In genomic region chr15:72342385-72342784, GRCh38 we compare ENCODE assay signal across 8 cellular contexts. TPM values are rescaled to one million over a fixed set of nuclear protein-coding genes. Genes with fewer than 3 reads are reported as not detected.
DNase-seq lines count a peak whose midpoint lies in the region; ATAC-seq, FAIRE-seq and TF ChIP-seq lines count a peak whose summit lies in the region.

No MANE protein-coding gene starts in this region.

- CTCF ChIA-PET in Caco-2 (lab: Charles Lee), result no interaction called here

- no peak overlapping the region for H3K27ac Mint-ChIP-seq in Caco-2 (ENCODE audit: unreplicated experiment)
- H3K27ac Mint-ChIP-seq in stimulated activated naive B cell treated with anti-CD40 and anti-IgM and Interleukin-4, amounts not matched to agents 10 μg/mL and 1 μg/mL and 100 μg/mL, for 72 hours, result no peak overlapping the region

- no peak overlapping the region for H3K4me3 ChIP-seq in Caco-2 (ENCODE audit: low read depth, low read length)
- no peak overlapping the region for H3K4me3 ChIP-seq in hepatocyte

- H3K36me3 ChIP-seq in Caco-2 (ENCODE audit: control insufficient read depth, insufficient read depth, low read length) (no peaks in the 10 kb centered on the region; the same call in none of the 2 replicates), hepatocyte (replicated peaks; ENCODE audit: insufficient read depth, low read depth) (no peaks in the 10 kb centered on the region)

- H3K4me1 ChIP-seq in Caco-2, result no peaks in the 10 kb centered on the region
- no peaks in the 10 kb centered on the region for H3K4me1 ChIP-seq in hepatocyte (ENCODE audit: insufficient read depth)

- H3K9me3 ChIP-seq in Caco-2 (no peaks in the 10 kb centered on the region), hepatocyte (ENCODE audit: low read depth) (no peaks in the 10 kb centered on the region)

- whole genome bisulfite sequencing in hepatocyte (ENCODE audit: low lambda C conversion rate, missing lambda C conversion rate), result 71% methylated on average over 11 of the region's 11 CpGs

- H3K27me3 ChIP-seq in Caco-2 (replicated peaks; ENCODE audit: control insufficient read depth, insufficient read depth, low read length) (no peaks in the 10 kb centered on the region), hepatocyte (no peaks in the 10 kb centered on the region)

- no peaks in the 10 kb centered on the region for H4K20me1 ChIP-seq in hepatocyte (ENCODE audit: insufficient read depth, poor library complexity, severe bottlenecking)

- peaks cover 19% of the 10 kb centered on the region for H3K36me3 Mint-ChIP-seq in Caco-2 (ENCODE audit: insufficient read depth, unreplicated experiment)
- peaks cover 39 to 66% of the 10 kb centered on the region in 2 donors for H3K36me3 Mint-ChIP-seq in stimulated activated naive B cell treated with anti-CD40 and anti-IgM and Interleukin-4, amounts not matched to agents 10 μg/mL and 1 μg/mL and 100 μg/mL, for 72 hours

- no peaks in the 10 kb centered on the region for H3K9me2 ChIP-seq in hepatocyte (replicated peaks; ENCODE audit: insufficient read depth)

- H3K27me3 Mint-ChIP-seq in Caco-2 (ENCODE audit: insufficient read depth, unreplicated experiment), result no peaks in the 10 kb centered on the region
- H3K27me3 Mint-ChIP-seq in stimulated activated naive B cell treated with anti-CD40 and anti-IgM and Interleukin-4, amounts not matched to agents 10 μg/mL and 1 μg/mL and 100 μg/mL, for 72 hours, result no peaks in the 10 kb centered on the region

- no peaks in the 10 kb centered on the region for H3K9me3 Mint-ChIP-seq in Caco-2 (ENCODE audit: unreplicated experiment)
- no peaks in the 10 kb centered on the region for H3K9me3 Mint-ChIP-seq in stimulated activated naive B cell treated with anti-CD40 and anti-IgM and Interleukin-4, amounts not matched to agents 10 μg/mL and 1 μg/mL and 100 μg/mL, for 72 hours

- peak; percentile 54 for FAIRE-seq in HTR-8/SVneo (lab: Jason Lieb, UNC)

- no peak overlapping the region for H3K4me2 ChIP-seq in hepatocyte

- no peak overlapping the region for H3K27ac ChIP-seq in hepatocyte

- H3K79me2 ChIP-seq in hepatocyte, result no peaks in the 10 kb centered on the region

- H2AFZ ChIP-seq in hepatocyte, result no peak overlapping the region

- POLR2A ChIA-PET in Caco-2 (lab: Charles Lee), result no interaction called here

- DNase-seq in Caco-2, result peak; percentile 46 to 53
- DNase-seq in HTR-8/SVneo (ENCODE audit: insufficient read length, low spot score), result peak; percentile 31
- DNase-seq in activated CD4-positive, alpha-beta T cell treated with anti-CD3 and anti-CD28 coated beads, Interleukin-2, amount 50 U/mL, for 4 hours, result peak; percentile 29 to 34
- DNase-seq in hepatocyte (ENCODE audit: low spot score), result peak; percentile 30
- peak; percentile 12 for DNase-seq in stimulated activated naive B cell treated with anti-CD40 and anti-IgM and Interleukin-4, amounts not matched to agents 10 μg/mL and 1 μg/mL and 100 μg/mL, for 72 hours

- no peak overlapping the region for H3K4me3 Mint-ChIP-seq in Caco-2 (ENCODE audit: unreplicated experiment)
- H3K4me3 Mint-ChIP-seq in stimulated activated naive B cell treated with anti-CD40 and anti-IgM and Interleukin-4, amounts not matched to agents 10 μg/mL and 1 μg/mL and 100 μg/mL, for 72 hours, result no peak overlapping the region

- BruUV-seq in Caco-2 (replicated peaks; lab: Mats Ljungman, UMichigan), result no TSS peak

- TF ChIP-seq CTCF in Caco-2 (IDR thresholded peaks at IDR 0.05; ENCODE audit: insufficient read depth in 1 of 2, low read depth in 1 of 2, low read length in 1 of 2, severe bottlenecking in 1 of 2, unreplicated experiment in 1 of 2) (peak in 1 of 2 experiments; percentile 37), hepatocyte (IDR thresholded peaks at IDR 0.05; ENCODE audit: poor library complexity) (peak; percentile 40)

- peak; percentile 55 to 63 for ATAC-seq in stimulated activated naive B cell treated with anti-CD40 and anti-IgM and Interleukin-4, amounts not matched to agents 10 μg/mL and 1 μg/mL and 100 μg/mL, for 72 hours (replicated peaks)
- ATAC-seq in HG02938 (IDR thresholded peaks at IDR 0.05; ENCODE audit: unreplicated experiment) (no peak), HG03342 (IDR thresholded peaks at IDR 0.05; ENCODE audit: unreplicated experiment) (no peak), HG02642 (IDR thresholded peaks at IDR 0.05; ENCODE audit: poor library complexity, unreplicated experiment) (no peak)

- intact Hi-C loops in Caco-2 (cut with micrococcal nuclease; ENCODE audit: unreplicated experiment), result loop anchor here (5.0 to 10.0 kb wide), 2 partner anchors 132 to 245 kb away; partner anchors contain the start of gene ARIH1

- no peaks in the 10 kb centered on the region for H3K4me1 Mint-ChIP-seq in Caco-2 (ENCODE audit: low read depth, unreplicated experiment)
- H3K4me1 Mint-ChIP-seq in stimulated activated naive B cell treated with anti-CD40 and anti-IgM and Interleukin-4, amounts not matched to agents 10 μg/mL and 1 μg/mL and 100 μg/mL, for 72 hours, result no peaks in the 10 kb centered on the region

RNA-seq across cellular contexts. Expression of gene CELF6, which starts 22.4 kb away (rescaled TPM):
- total RNA-seq in Caco-2 (2022), result not detected in 2 replicates
- 1.1 and 2.4 TPM in 2 replicates for total RNA-seq in hepatocyte
- polyA plus RNA-seq in hepatocyte, result 0.40 and 0.57 TPM in 2 replicates

RNA-seq across cellular contexts. Expression of gene HEXA, which starts 33.4 kb away (rescaled TPM):
- total RNA-seq in Caco-2 (2022), result 151 and 153 TPM in 2 replicates
- 175 and 180 TPM in 2 replicates for total RNA-seq in hepatocyte
- polyA plus RNA-seq in hepatocyte, result 268 and 286 TPM in 2 replicates

RNA-seq across cellular contexts. Expression of gene TMEM202, which starts 55.7 kb away (rescaled TPM):
- not detected in 2 replicates for total RNA-seq in Caco-2 (2022)
- not detected in 2 replicates for total RNA-seq in hepatocyte
- polyA plus RNA-seq in hepatocyte, result not detected in 2 replicates

Comparison
In these comparisons a context has a peak if more than half of its experiments do, and no peak if none do; other contexts are left out.
1. ATAC-seq: peak in stimulated activated naive B cell treated with anti-CD40 and anti-IgM and Interleukin-4, amounts not matched to agents 10 μg/mL and 1 μg/mL and 100 μg/mL, for 72 hours (2 of 2); none in HG02938 (single experiment), HG03342 (single experiment) and HG02642 (single experiment).
2. Peak in every context shown above with its lines, with median percentiles within 50 percentile points of each other: DNase-seq.